In the genomic region with DNA sequence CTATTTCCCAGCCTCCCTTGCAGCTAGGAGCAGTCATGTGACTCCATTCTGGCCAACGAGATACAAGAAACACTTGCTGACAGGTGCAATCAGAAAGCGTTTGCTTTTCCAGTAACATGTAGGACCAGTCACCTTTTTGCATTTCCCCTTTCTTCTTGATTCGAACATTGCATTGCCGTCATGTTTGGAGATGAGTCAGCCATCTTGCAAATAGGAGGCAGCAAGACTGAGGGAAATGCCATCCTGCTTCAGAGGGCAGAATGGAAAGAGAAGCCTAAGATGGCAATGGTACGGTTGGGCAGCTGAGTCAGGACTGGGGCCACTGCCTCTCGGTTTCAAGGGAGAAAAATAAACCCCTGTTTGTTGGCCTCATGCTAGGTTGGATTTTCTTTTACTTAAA, we compare ENCODE assay signal across 1 cellular context.
TF ChIP-seq lines count a peak whose summit lies in the region.

No MANE protein-coding gene starts in this region.

TF ChIP-seq in K562, 482 proteins besides CTCF, POLR2A, EP300 and RAD21:
- TF ChIP-seq, protein P1, sequence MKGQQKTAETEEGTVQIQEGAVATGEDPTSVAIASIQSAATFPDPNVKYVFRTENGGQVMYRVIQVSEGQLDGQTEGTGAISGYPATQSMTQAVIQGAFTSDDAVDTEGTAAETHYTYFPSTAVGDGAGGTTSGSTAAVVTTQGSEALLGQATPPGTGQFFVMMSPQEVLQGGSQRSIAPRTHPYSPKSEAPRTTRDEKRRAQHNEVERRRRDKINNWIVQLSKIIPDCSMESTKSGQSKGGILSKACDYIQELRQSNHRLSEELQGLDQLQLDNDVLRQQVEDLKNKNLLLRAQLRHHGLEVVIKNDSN (CRISPR knock-in tag; IDR thresholded peaks at IDR 0.05), result 0 out of 2 replicates have a peak, but pooled peaks have one; percentile 38
- TF ChIP-seq, protein P2, sequence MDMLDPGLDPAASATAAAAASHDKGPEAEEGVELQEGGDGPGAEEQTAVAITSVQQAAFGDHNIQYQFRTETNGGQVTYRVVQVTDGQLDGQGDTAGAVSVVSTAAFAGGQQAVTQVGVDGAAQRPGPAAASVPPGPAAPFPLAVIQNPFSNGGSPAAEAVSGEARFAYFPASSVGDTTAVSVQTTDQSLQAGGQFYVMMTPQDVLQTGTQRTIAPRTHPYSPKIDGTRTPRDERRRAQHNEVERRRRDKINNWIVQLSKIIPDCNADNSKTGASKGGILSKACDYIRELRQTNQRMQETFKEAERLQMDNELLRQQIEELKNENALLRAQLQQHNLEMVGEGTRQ (CRISPR knock-in tag; IDR thresholded peaks at IDR 0.05), result peak; percentile 36
- TF ChIP-seq, protein P3, sequence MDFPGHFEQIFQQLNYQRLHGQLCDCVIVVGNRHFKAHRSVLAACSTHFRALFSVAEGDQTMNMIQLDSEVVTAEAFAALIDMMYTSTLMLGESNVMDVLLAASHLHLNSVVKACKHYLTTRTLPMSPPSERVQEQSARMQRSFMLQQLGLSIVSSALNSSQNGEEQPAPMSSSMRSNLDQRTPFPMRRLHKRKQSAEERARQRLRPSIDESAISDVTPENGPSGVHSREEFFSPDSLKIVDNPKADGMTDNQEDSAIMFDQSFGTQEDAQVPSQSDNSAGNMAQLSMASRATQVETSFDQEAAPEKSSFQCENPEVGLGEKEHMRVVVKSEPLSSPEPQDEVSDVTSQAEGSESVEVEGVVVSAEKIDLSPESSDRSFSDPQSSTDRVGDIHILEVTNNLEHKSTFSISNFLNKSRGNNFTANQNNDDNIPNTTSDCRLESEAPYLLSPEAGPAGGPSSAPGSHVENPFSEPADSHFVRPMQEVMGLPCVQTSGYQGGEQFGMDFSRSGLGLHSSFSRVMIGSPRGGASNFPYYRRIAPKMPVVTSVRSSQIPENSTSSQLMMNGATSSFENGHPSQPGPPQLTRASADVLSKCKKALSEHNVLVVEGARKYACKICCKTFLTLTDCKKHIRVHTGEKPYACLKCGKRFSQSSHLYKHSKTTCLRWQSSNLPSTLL (IDR thresholded peaks at IDR 0.05), result no peak
- TF ChIP-seq, protein P4, sequence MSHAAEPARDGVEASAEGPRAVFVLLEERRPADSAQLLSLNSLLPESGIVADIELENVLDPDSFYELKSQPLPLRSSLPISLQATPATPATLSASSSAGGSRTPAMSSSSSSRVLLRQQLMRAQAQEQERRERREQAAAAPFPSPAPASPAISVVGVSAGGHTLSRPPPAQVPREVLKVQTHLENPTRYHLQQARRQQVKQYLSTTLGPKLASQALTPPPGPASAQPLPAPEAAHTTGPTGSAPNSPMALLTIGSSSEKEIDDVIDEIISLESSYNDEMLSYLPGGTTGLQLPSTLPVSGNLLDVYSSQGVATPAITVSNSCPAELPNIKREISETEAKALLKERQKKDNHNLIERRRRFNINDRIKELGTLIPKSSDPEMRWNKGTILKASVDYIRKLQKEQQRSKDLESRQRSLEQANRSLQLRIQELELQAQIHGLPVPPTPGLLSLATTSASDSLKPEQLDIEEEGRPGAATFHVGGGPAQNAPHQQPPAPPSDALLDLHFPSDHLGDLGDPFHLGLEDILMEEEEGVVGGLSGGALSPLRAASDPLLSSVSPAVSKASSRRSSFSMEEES (CRISPR knock-in tag; IDR thresholded peaks at IDR 0.05), result peak; percentile 36
